In genomic region chr19:40412866-40413265, GRCh38 we compare ENCODE assay signal across 22 cellular contexts. TPM values are rescaled to one million over a fixed set of nuclear protein-coding genes. Genes with fewer than 3 reads are reported as not detected.
DNase-seq lines count a peak whose midpoint lies in the region; ATAC-seq and TF ChIP-seq lines count a peak whose summit lies in the region.
"Had no signal": no experiment of that assay in that cellular context is flagged by ENCODE, and none has a peak within 500 bp of the region (broad histone marks: within the 10 kb centered on the region; RNA-seq: fewer than 3 reads in every experiment).

No MANE protein-coding gene starts in this region.

- H3K36me3 Mint-ChIP-seq in WTC11: no peaks in the 10 kb centered on the region
- no peaks in the 10 kb centered on the region for H3K36me3 Mint-ChIP-seq in activated naive CD4-positive, alpha-beta T cell treated with anti-CD3 and anti-CD28 coated beads for 36 hours (ENCODE audit: low read depth)
- H3K36me3 Mint-ChIP-seq: activated naive CD4-positive, alpha-beta T cell treated with anti-CD3 and anti-CD28 coated beads, Interleukin-2, amount 50 U/mL, for 24 hours; CD4-positive, CD25-positive, alpha-beta regulatory T cell; type B pancreatic cell had no signal

- ATAC-seq in WTC11 (no peak), GM18861 (IDR thresholded peaks at IDR 0.05; ENCODE audit: unreplicated experiment) (no peak)
- ATAC-seq: activated CD8-positive, alpha-beta T cell treated with anti-CD3 and anti-CD28 coated beads for 36 hours; foreskin keratinocyte; left lobe of liver; T-helper 17 cell had no signal

- H3K27me3 ChIP-seq in BLaER1 treated with 17β-estradiol and CSF1 and Interleukin-3, amounts not matched to agents 10 nM and 100 nM: no peaks in the 10 kb centered on the region; a peak in 1 of 22 replicates
- H3K27me3 ChIP-seq in mesenchymal stem cell (ENCODE audit: control insufficient read depth in 1 of 2, insufficient read depth in 1 of 2, low read length in 2 of 2): peaks cover 3 to 18% of the 10 kb centered on the region in 2 experiments
- H3K27me3 ChIP-seq: colonic mucosa, foreskin keratinocyte, SJSA1 had no signal

- H4K20me1 ChIP-seq in BLaER1 treated with 17β-estradiol and CSF1 and Interleukin-3, amounts not matched to agents 10 nM and 100 nM: no peaks in the 10 kb centered on the region

- no peaks in the 10 kb centered on the region for H3K36me3 ChIP-seq in BLaER1 treated with 17β-estradiol and CSF1 and Interleukin-3, amounts not matched to agents 10 nM and 100 nM
- no peaks in the 10 kb centered on the region for H3K36me3 ChIP-seq in mesenchymal stem cell (ENCODE audit: control insufficient read depth in 1 of 2, insufficient read depth in 2 of 2, low read depth in 1 of 2, low read length in 2 of 2)
- H3K36me3 ChIP-seq: colonic mucosa, SJSA1 had no signal

- H2AK5ac ChIP-seq in mesenchymal stem cell (ENCODE audit: low read length, severe bottlenecking): no peak overlapping the region

- H3K4me3 Mint-ChIP-seq in WTC11: peak overlapping the region; percentile 62
- no peak overlapping the region for H3K4me3 Mint-ChIP-seq in activated naive CD4-positive, alpha-beta T cell treated with anti-CD3 and anti-CD28 coated beads for 36 hours
- H3K4me3 Mint-ChIP-seq: activated CD8-positive, alpha-beta T cell treated with anti-CD3 and anti-CD28 coated beads for 36 hours; activated naive CD4-positive, alpha-beta T cell treated with anti-CD3 and anti-CD28 coated beads, Interleukin-2, amount 50 U/mL, for 24 hours; activated T-cell treated with anti-CD3 and anti-CD28 coated beads, Interleukin-2, amount 50 U/mL, for 24 hours; CD4-positive, CD25-positive, alpha-beta regulatory T cell; stimulated activated naive CD8-positive, alpha-beta T cell treated with anti-CD3 and anti-CD28 coated beads, Interleukin-15, Interleukin-2, amounts not matched to agents 100 ng/mL and 50 ng/mL, for 24 hours; T-helper 17 cell; type B pancreatic cell had no signal

- no peak overlapping the region for H3K14ac ChIP-seq in mesenchymal stem cell (ENCODE audit: low read length in 2 of 2)

- H3K79me1 ChIP-seq in mesenchymal stem cell (replicated peaks; ENCODE audit: low read length, poor library complexity, severe bottlenecking): no peaks in the 10 kb centered on the region

- H2BK120ac ChIP-seq in mesenchymal stem cell (ENCODE audit: low read depth, low read length): no peak overlapping the region

- H3K27ac ChIP-seq in BLaER1 treated with 17β-estradiol and CSF1 and Interleukin-3, amounts not matched to agents 10 nM and 100 nM: peak overlapping the region in 8 of 11 experiments; percentile 31 to 75 (median 42); a peak in 11 of 22 replicates
- H3K27ac ChIP-seq in mesenchymal stem cell (ENCODE audit: low read length, poor library complexity, severe bottlenecking): no peak overlapping the region
- H3K27ac ChIP-seq: colonic mucosa, foreskin keratinocyte, PC-9, SJSA1 had no signal

- H3K27ac Mint-ChIP-seq in WTC11: peak overlapping the region; percentile 49; the same call in 1 of the 2 replicates
- H3K27ac Mint-ChIP-seq in activated naive CD4-positive, alpha-beta T cell treated with anti-CD3 and anti-CD28 coated beads for 36 hours: no peak overlapping the region
- H3K27ac Mint-ChIP-seq: activated CD8-positive, alpha-beta T cell treated with anti-CD3 and anti-CD28 coated beads for 36 hours; activated naive CD4-positive, alpha-beta T cell treated with anti-CD3 and anti-CD28 coated beads, Interleukin-2, amount 50 U/mL, for 24 hours; activated T-cell treated with anti-CD3 and anti-CD28 coated beads, Interleukin-2, amount 50 U/mL, for 24 hours; CD4-positive, CD25-positive, alpha-beta regulatory T cell; stimulated activated naive CD8-positive, alpha-beta T cell treated with anti-CD3 and anti-CD28 coated beads, Interleukin-15, Interleukin-2, amounts not matched to agents 100 ng/mL and 50 ng/mL, for 24 hours; T-helper 17 cell had no signal

- no peak overlapping the region for H2AFZ ChIP-seq in mesenchymal stem cell (ENCODE audit: low read depth, low read length)
- H2AFZ ChIP-seq: PC-9 had no signal

- H4K8ac ChIP-seq in mesenchymal stem cell (ENCODE audit: low read length): peak overlapping the region; percentile 74

- intact Hi-C loops in activated naive CD4-positive, alpha-beta T cell treated with anti-CD3 and anti-CD28 coated beads for 36 hours (cut with micrococcal nuclease): no loop called here

- H3K9me3 ChIP-seq in BLaER1 treated with 17β-estradiol and CSF1 and Interleukin-3, amounts not matched to agents 10 nM and 100 nM (replicated peaks in 1 of 11): no peaks in the 10 kb centered on the region
- H3K9me3 ChIP-seq in mesenchymal stem cell (ENCODE audit: control insufficient read depth, low read length): no peaks in the 10 kb centered on the region
- H3K9me3 ChIP-seq: colonic mucosa, SJSA1 had no signal

- no peak overlapping the region for H3K4ac ChIP-seq in mesenchymal stem cell (ENCODE audit: low read depth in 1 of 2, low read length in 2 of 2)

- H3K18ac ChIP-seq in mesenchymal stem cell (ENCODE audit: low read depth in 1 of 2, low read length in 2 of 2): peak overlapping the region in 1 of 2 experiments; percentile 74

- H3K4me1 Mint-ChIP-seq in WTC11: peaks cover 43% of the 10 kb centered on the region
- peaks cover 9% of the 10 kb centered on the region for H3K4me1 Mint-ChIP-seq in activated naive CD4-positive, alpha-beta T cell treated with anti-CD3 and anti-CD28 coated beads for 36 hours (ENCODE audit: low read depth)

- CTCF ChIA-PET in WTC11 (lab: Charles Lee): interaction anchor here (0.5 to 2.2 kb wide), 11 partner anchors 8 to 222 kb away, joined by 3 to 9 read pairs (median 4); partner anchors contain the start of gene SERTAD3
- CTCF ChIA-PET in activated naive CD4-positive, alpha-beta T cell treated with anti-CD3 and anti-CD28 coated beads for 36 hours (lab: Charles Lee): interaction anchor here (0.6 to 0.7 kb wide), 2 partner anchors 256 to 928 kb away, joined by 3 to 4 read pairs; no protein-coding TSS in a partner anchor

- peak overlapping the region; percentile 64 for H4K91ac ChIP-seq in mesenchymal stem cell (ENCODE audit: low read length)

- DNase-seq in WTC11 (ENCODE audit: low spot score): no peak
- DNase-seq in mesenchymal stem cell: no peak
- no peak for DNase-seq in activated naive CD4-positive, alpha-beta T cell treated with anti-CD3 and anti-CD28 coated beads for 36 hours
- no peak for DNase-seq in Kasumi-1 (lab: John Stamatoyannopoulos, UW)
- DNase-seq: ACHN; activated CD8-positive, alpha-beta T cell treated with anti-CD3 and anti-CD28 coated beads for 36 hours; activated T-cell treated with anti-CD3 and anti-CD28 coated beads, Interleukin-2, amount 50 U/mL, for 24 hours; CD4-positive, CD25-positive, alpha-beta regulatory T cell; colonic mucosa; foreskin keratinocyte; NCI-H1417; NCI-H526 treated with DMSO at 0.1 percent for 48 hours; PC-9; stimulated activated CD4-positive, alpha-beta T cell treated with anti-CD3 and anti-CD28 coated beads, Interleukin-1b, Interleukin-23, amount 100 ng/mL, for 48 hours; T-helper 17 cell had no signal

- peaks cover 62 to 97% (median 92%) of the 10 kb centered on the region in 10 experiments for H3K4me1 ChIP-seq in BLaER1 treated with 17β-estradiol and CSF1 and Interleukin-3, amounts not matched to agents 10 nM and 100 nM
- H3K4me1 ChIP-seq in mesenchymal stem cell (ENCODE audit: control insufficient read depth, insufficient read depth, low read depth, low read length): peaks cover 29% of the 10 kb centered on the region
- H3K4me1 ChIP-seq: colonic mucosa, foreskin keratinocyte had no signal

- H3K23ac ChIP-seq in mesenchymal stem cell (ENCODE audit: low read length in 2 of 2): no peak overlapping the region

- H2BK5ac ChIP-seq in mesenchymal stem cell (ENCODE audit: low read depth, low read length, poor library complexity, severe bottlenecking): no peak overlapping the region

- peak overlapping the region; percentile 33 for H2BK15ac ChIP-seq in mesenchymal stem cell (ENCODE audit: low read depth, poor library complexity, severe bottlenecking)

- no peak overlapping the region for H2BK12ac ChIP-seq in mesenchymal stem cell (ENCODE audit: low read length in 2 of 2)

- POLR2A ChIA-PET in WTC11 (lab: Charles Lee): interaction anchor here (0.6 to 2.2 kb wide), 6 partner anchors 9 to 146 kb away, joined by 3 to 11 read pairs (median 7); partner anchors contain the start of gene SERTAD1

- H3K4me3 ChIP-seq in BLaER1 treated with 17β-estradiol and CSF1 and Interleukin-3, amounts not matched to agents 10 nM and 100 nM: peak overlapping the region in 1 of 10 experiments; percentile 19; a peak in 1 of 20 replicates
- H3K4me3 ChIP-seq in mesenchymal stem cell (ENCODE audit: insufficient read depth in 1 of 2, low read depth in 1 of 2, low read length in 2 of 2): no peak overlapping the region
- H3K4me3 ChIP-seq: colonic mucosa, PC-9, SJSA1 had no signal

- peak overlapping the region in 5 of 11 experiments; percentile 0 to 53 (median 43); a peak in 2 of 22 replicates for H3K9ac ChIP-seq in BLaER1 treated with 17β-estradiol and CSF1 and Interleukin-3, amounts not matched to agents 10 nM and 100 nM
- no peak overlapping the region for H3K9ac ChIP-seq in mesenchymal stem cell (ENCODE audit: low read length)

- WGBS in mesenchymal stem cell: 88% methylated on average over 2 of the region's 4 CpGs

- no peak for TF ChIP-seq CTCF in WTC11 (IDR thresholded peaks at IDR 0.05)

- H3K27me3 Mint-ChIP-seq in WTC11 (ENCODE audit: low read depth): no peaks in the 10 kb centered on the region
- H3K27me3 Mint-ChIP-seq in activated naive CD4-positive, alpha-beta T cell treated with anti-CD3 and anti-CD28 coated beads for 36 hours (ENCODE audit: low read depth): no peaks in the 10 kb centered on the region
- H3K27me3 Mint-ChIP-seq: activated CD8-positive, alpha-beta T cell treated with anti-CD3 and anti-CD28 coated beads for 36 hours; activated naive CD4-positive, alpha-beta T cell treated with anti-CD3 and anti-CD28 coated beads, Interleukin-2, amount 50 U/mL, for 24 hours; activated T-cell treated with anti-CD3 and anti-CD28 coated beads, Interleukin-2, amount 50 U/mL, for 24 hours; stimulated activated naive CD8-positive, alpha-beta T cell treated with anti-CD3 and anti-CD28 coated beads, Interleukin-15, Interleukin-2, amounts not matched to agents 100 ng/mL and 50 ng/mL, for 24 hours; type B pancreatic cell had no signal

- peak overlapping the region; percentile 15 to 93 (median 75); a peak in 20 of 22 replicates for H3K4me2 ChIP-seq in BLaER1 treated with 17β-estradiol and CSF1 and Interleukin-3, amounts not matched to agents 10 nM and 100 nM
- no peak overlapping the region for H3K4me2 ChIP-seq in mesenchymal stem cell (ENCODE audit: low read length, poor library complexity, severe bottlenecking)
- H3K4me2 ChIP-seq: PC-9 had no signal

- H3K9me3 Mint-ChIP-seq in WTC11: no peaks in the 10 kb centered on the region
- H3K9me3 Mint-ChIP-seq in activated naive CD4-positive, alpha-beta T cell treated with anti-CD3 and anti-CD28 coated beads for 36 hours: no peaks in the 10 kb centered on the region
- H3K9me3 Mint-ChIP-seq: activated CD8-positive, alpha-beta T cell treated with anti-CD3 and anti-CD28 coated beads for 36 hours; activated naive CD4-positive, alpha-beta T cell treated with anti-CD3 and anti-CD28 coated beads, Interleukin-2, amount 50 U/mL, for 24 hours; activated T-cell treated with anti-CD3 and anti-CD28 coated beads, Interleukin-2, amount 50 U/mL, for 24 hours; CD4-positive, CD25-positive, alpha-beta regulatory T cell; stimulated activated naive CD8-positive, alpha-beta T cell treated with anti-CD3 and anti-CD28 coated beads, Interleukin-15, Interleukin-2, amounts not matched to agents 100 ng/mL and 50 ng/mL, for 24 hours; type B pancreatic cell had no signal

RNA-seq across cellular contexts. Expression of gene PRX, which starts 0.3 kb away (rescaled TPM):
- total RNA-seq in WTC11 (2021): 8.2 to 8.4 TPM (median 8.3 TPM) in 3 replicates
- polyA plus RNA-seq in mesenchymal stem cell (2013, experiment 1 of 2): 2.1 TPM
- polyA plus RNA-seq in mesenchymal stem cell (2013, experiment 2 of 2): 1.9 TPM
- 1 to 10 TPM; 1.5 TPM for total RNA-seq in activated naive CD4-positive, alpha-beta T cell treated with anti-CD3 and anti-CD28 coated beads for 36 hours

RNA-seq across cellular contexts. Expression of gene SERTAD1, which starts 12.9 kb away (rescaled TPM):
- total RNA-seq in WTC11 (2021): 6.8 to 8.6 TPM (median 7.4 TPM) in 3 replicates
- polyA plus RNA-seq in mesenchymal stem cell (2013, experiment 1 of 2): 11.7 TPM
- 12.3 TPM for polyA plus RNA-seq in mesenchymal stem cell (2013, experiment 2 of 2)
- total RNA-seq in activated naive CD4-positive, alpha-beta T cell treated with anti-CD3 and anti-CD28 coated beads for 36 hours: 1 to 10 TPM; 8.8 to 9.2 TPM

RNA-seq across cellular contexts. Expression of gene HIPK4, which starts 22.9 kb away (rescaled TPM):
- 0.21 to 0.31 TPM (median 0.25 TPM) in 3 replicates for total RNA-seq in WTC11 (2021)
- 0.29 TPM for polyA plus RNA-seq in mesenchymal stem cell (2013, experiment 1 of 2)
- 0.25 TPM for polyA plus RNA-seq in mesenchymal stem cell (2013, experiment 2 of 2)
- total RNA-seq in activated naive CD4-positive, alpha-beta T cell treated with anti-CD3 and anti-CD28 coated beads for 36 hours: not detected
- total RNA-seq: activated CD8-positive, alpha-beta T cell treated with anti-CD3 and anti-CD28 coated beads for 36 hours; CD4-positive, CD25-positive, alpha-beta regulatory T cell; colonic mucosa; left lobe of liver; T-helper 17 cell had no signal
- polyA plus RNA-seq: CD4-positive, CD25-positive, alpha-beta regulatory T cell had no signal

RNA-seq across cellular contexts. Expression of gene SERTAD3, which starts 31.3 kb away (rescaled TPM):
- 31.9 to 34.6 TPM (median 33.6 TPM) in 3 replicates for total RNA-seq in WTC11 (2021)
- polyA plus RNA-seq in mesenchymal stem cell (2013, experiment 1 of 2): 22.0 TPM
- polyA plus RNA-seq in mesenchymal stem cell (2013, experiment 2 of 2): 22.4 TPM
- 1 to 10 TPM; 3.8 to 7.3 TPM for total RNA-seq in activated naive CD4-positive, alpha-beta T cell treated with anti-CD3 and anti-CD28 coated beads for 36 hours

RNA-seq across cellular contexts. Expression of gene BLVRB, which starts 52.7 kb away (rescaled TPM):
- total RNA-seq in WTC11 (2021): 35.1 to 38.5 TPM (median 37.1 TPM) in 3 replicates
- polyA plus RNA-seq in mesenchymal stem cell (2013, experiment 1 of 2): 83.8 TPM
- polyA plus RNA-seq in mesenchymal stem cell (2013, experiment 2 of 2): 80.0 TPM
- 10 to 100 TPM; 29.4 to 30.2 TPM for total RNA-seq in activated naive CD4-positive, alpha-beta T cell treated with anti-CD3 and anti-CD28 coated beads for 36 hours
